In genomic region chr2:222837643-222838056, GRCh38 we compare ENCODE assay signal across 15 cellular contexts. TPM values are rescaled to one million over a fixed set of nuclear protein-coding genes. Genes with fewer than 3 reads are reported as not detected.
DNase-seq lines count a peak whose midpoint lies in the region; ATAC-seq and TF ChIP-seq lines count a peak whose summit lies in the region.
"Had no signal": no experiment of that assay in that cellular context is flagged by ENCODE, and none has a peak within 500 bp of the region (broad histone marks: within the 10 kb centered on the region; RNA-seq: fewer than 3 reads in every experiment).

No MANE protein-coding gene starts in this region.

- no peak overlapping the region for H3K23ac ChIP-seq in IMR-90 (ENCODE audit: low read depth, low read length)

- peak overlapping the region; percentile 16 for H2BK5ac ChIP-seq in IMR-90 (ENCODE audit: low read depth, low read length, poor library complexity, severe bottlenecking)

- H3K9me3 ChIP-seq in IMR-90 (ENCODE audit: control insufficient read depth, insufficient read depth, low read length) (no peaks in the 10 kb centered on the region), left lung (no peaks in the 10 kb centered on the region), upper lobe of right lung (no peaks in the 10 kb centered on the region)
- H3K9me3 ChIP-seq in CD4-positive, alpha-beta T cell (ENCODE audit: control insufficient read depth, low read length) = no peaks in the 10 kb centered on the region
- H3K9me3 ChIP-seq: thyroid gland had no signal

- no peak overlapping the region for H2AK5ac ChIP-seq in IMR-90 (ENCODE audit: low read depth, low read length)

- H3K36me3 Mint-ChIP-seq in MCF 10A (ENCODE audit: insufficient read depth, unreplicated experiment) = peaks cover 15% of the 10 kb centered on the region
- H3K36me3 Mint-ChIP-seq in CD4-positive, alpha-beta T cell (ENCODE audit: low read depth) = no peaks in the 10 kb centered on the region
- H3K36me3 Mint-ChIP-seq: brain, CD14-positive monocyte had no signal

- intact Hi-C loops in IMR-90 (cut with micrococcal nuclease) = no loop called here
- intact Hi-C loops in MCF 10A (cut with micrococcal nuclease) = loop anchor here (1.0 kb wide), 1 partner anchor 24 kb away; the partner anchor contains the start of gene ACSL3
- intact Hi-C loops in left lung (cut with DNase I) = no loop called here
- intact Hi-C loops in upper lobe of right lung (cut with DNase I) = no loop called here
- intact Hi-C loops in CD4-positive, alpha-beta T cell (cut with DNase I, micrococcal nuclease) = no loop called here

- H4K5ac ChIP-seq in IMR-90 (ENCODE audit: low read depth, low read length) = no peak overlapping the region

- no peak for TF ChIP-seq RAD21 in IMR-90 (IDR thresholded peaks at IDR 0.05; ENCODE audit: low read length)

- no peak overlapping the region for H3K4ac ChIP-seq in IMR-90 (ENCODE audit: low read depth, low read length)

- H3K18ac ChIP-seq in IMR-90 (ENCODE audit: low read depth, low read length) = no peak overlapping the region

- 61% methylated on average over 4 of the region's 4 CpGs; no CpG with 5 or more reads in 1 of the 2 experiments for WGBS in IMR-90 (ENCODE audit: extremely low coverage in 2 of 2, insufficient read length in 1 of 2), 2 experiments

- POLR2A ChIA-PET in IMR-90 (lab: Charles Lee; ENCODE audit: unreplicated experiment) (no interaction called here), MCF 10A (lab: Yijun Ruan, JAX) (interaction anchor here (0.6 to 9.3 kb wide), 14 partner anchors 11 to 821 kb away, joined by 3 to 205 read pairs (median 6); partner anchors contain the start of gene ACSL3)
- POLR2A ChIA-PET in CD4-positive, alpha-beta T cell (lab: Charles Lee) = no interaction called here

- no peak overlapping the region for H2AFZ ChIP-seq in IMR-90 (replicated peaks; ENCODE audit: low read length, poor library complexity)

- 0 out of 2 replicates have a peak overlapping the region, but pooled peaks have one; percentile 0 for H3K14ac ChIP-seq in IMR-90 (replicated peaks; ENCODE audit: low read depth, low read length)

- no peaks in the 10 kb centered on the region for H4K20me1 ChIP-seq in IMR-90 (ENCODE audit: insufficient read depth, low read length)

- ATAC-seq in IMR-90 (ENCODE audit: low read depth) (peak; percentile 29; the same call in 1 of the 2 replicates), left lung (peak; percentile 76), upper lobe of right lung (peak; percentile 79), HG02973 (IDR thresholded peaks at IDR 0.05; ENCODE audit: unreplicated experiment) (no peak)
- no peak for ATAC-seq in CD4-positive, alpha-beta T cell (ENCODE audit: poor library complexity)
- ATAC-seq: SK-N-SH treated with all-trans-retinoic acid at 6 μM for 48 hours had no signal

- TF ChIP-seq CTCF in IMR-90 (conservative IDR thresholded peaks at IDR 0.05; ENCODE audit: low read depth, low read length) (no peak), MCF 10A (IDR thresholded peaks at IDR 0.05; ENCODE audit: unreplicated experiment) (no peak), left lung (IDR thresholded peaks at IDR 0.05) (no peak), upper lobe of right lung (IDR thresholded peaks at IDR 0.05) (no peak)
- no peak for TF ChIP-seq CTCF in CD4-positive, alpha-beta T cell (IDR thresholded peaks at IDR 0.05)

- H3K4me1 ChIP-seq in IMR-90 (ENCODE audit: control insufficient read depth, insufficient read depth, low read length) = peaks cover 6% of the 10 kb centered on the region
- H3K4me1 ChIP-seq in left lung = peaks cover 0 to 18% of the 10 kb centered on the region in 2 donors
- peaks cover 8% of the 10 kb centered on the region for H3K4me1 ChIP-seq in upper lobe of right lung

- peak overlapping the region; percentile 93 for H3K27ac Mint-ChIP-seq in MCF 10A (ENCODE audit: low read depth, unreplicated experiment)
- H3K27ac Mint-ChIP-seq in CD4-positive, alpha-beta T cell = no peak overlapping the region
- H3K27ac Mint-ChIP-seq: brain, CD14-positive monocyte had no signal

- peak overlapping the region; percentile 17; the same call in 1 of the 2 replicates for H2BK120ac ChIP-seq in IMR-90 (ENCODE audit: low read depth, low read length)

- no peaks in the 10 kb centered on the region for H3K9me1 ChIP-seq in IMR-90 (ENCODE audit: insufficient read depth, low read length)

- CTCF ChIA-PET in IMR-90 (lab: Yijun Ruan, JAX) (no interaction called here), MCF 10A (lab: Yijun Ruan, JAX) (interaction anchor here (0.6 to 4.1 kb wide), 5 partner anchors 40 to 129 kb away, joined by 3 to 20 read pairs (median 4); no protein-coding TSS in a partner anchor)
- CTCF ChIA-PET in CD4-positive, alpha-beta T cell (lab: Charles Lee) = no interaction called here

- H4K8ac ChIP-seq in IMR-90 (ENCODE audit: low read depth in 2 of 2, low read length in 2 of 2) = peak overlapping the region in 1 of 2 experiments; percentile 28; a peak in 2 of 4 replicates

- H3K4me2 ChIP-seq in IMR-90 (ENCODE audit: low read depth, low read length) = no peak overlapping the region; the same call in 1 of the 2 replicates

- H3K27ac ChIP-seq in IMR-90 (ENCODE audit: insufficient read depth, low read length) (no peak overlapping the region), left lung (peak overlapping the region in 1 of 2 donors; percentile 33), upper lobe of right lung (no peak overlapping the region)
- H3K27ac ChIP-seq in CD4-positive, alpha-beta T cell (ENCODE audit: low read depth, low read length) = no peak overlapping the region
- H3K27ac ChIP-seq: thyroid gland had no signal

- H3K9me3 Mint-ChIP-seq in MCF 10A (ENCODE audit: unreplicated experiment) = no peaks in the 10 kb centered on the region
- H3K9me3 Mint-ChIP-seq in CD4-positive, alpha-beta T cell = no peaks in the 10 kb centered on the region
- H3K9me3 Mint-ChIP-seq: CD14-positive monocyte had no signal

- dilution Hi-C loops in IMR-90 (cut with HindIII; ENCODE audit: low sequenced_read_pairs, unreplicated experiment) = no loop called here

- H2AK9ac ChIP-seq in IMR-90 (replicated peaks; ENCODE audit: low read depth, low read length, poor library complexity) = no peak overlapping the region

- H3K36me3 ChIP-seq in IMR-90 (ENCODE audit: control insufficient read depth, insufficient read depth, low read length) = no peaks in the 10 kb centered on the region
- H3K36me3 ChIP-seq in left lung = no peaks in the 10 kb centered on the region
- no peaks in the 10 kb centered on the region for H3K36me3 ChIP-seq in upper lobe of right lung
- H3K36me3 ChIP-seq: thyroid gland had no signal

- peak overlapping the region; percentile 73 for H3K4me3 Mint-ChIP-seq in MCF 10A (ENCODE audit: unreplicated experiment)
- H3K4me3 Mint-ChIP-seq in CD4-positive, alpha-beta T cell = no peak overlapping the region
- H3K4me3 Mint-ChIP-seq: brain, CD14-positive monocyte had no signal

- no peaks in the 10 kb centered on the region for H3K27me3 Mint-ChIP-seq in MCF 10A (ENCODE audit: insufficient read depth, unreplicated experiment)
- peaks cover 12% of the 10 kb centered on the region for H3K27me3 Mint-ChIP-seq in CD4-positive, alpha-beta T cell
- H3K27me3 Mint-ChIP-seq: brain had no signal

- no peaks in the 10 kb centered on the region for H3K79me1 ChIP-seq in IMR-90 (ENCODE audit: low read depth in 1 of 2, low read length in 2 of 2)

- H3K4me1 Mint-ChIP-seq in MCF 10A (ENCODE audit: insufficient read depth, unreplicated experiment) = peaks cover 39% of the 10 kb centered on the region
- H3K4me1 Mint-ChIP-seq in CD4-positive, alpha-beta T cell (ENCODE audit: low read depth) = peaks cover 7% of the 10 kb centered on the region

- in situ Hi-C loops in IMR-90 (cut with MboI; ENCODE audit: low sequenced_read_pairs) = no loop called here

- H3K56ac ChIP-seq in IMR-90 (ENCODE audit: extremely low read depth, insufficient read depth, low read length) = no peak overlapping the region

- no peak overlapping the region for H3K9ac ChIP-seq in IMR-90 (ENCODE audit: low read depth, low read length)

- no peak overlapping the region; the same call in 1 of the 2 replicates for H2BK20ac ChIP-seq in IMR-90 (ENCODE audit: low read depth, low read length)

- TF ChIP-seq POLR2A in IMR-90 (IDR thresholded peaks at IDR 0.05; ENCODE audit: low read depth, low read length) = no peak

- H2BK15ac ChIP-seq in IMR-90 (ENCODE audit: low read depth, low read length) = no peak overlapping the region

- DNase-seq in IMR-90 (peak; percentile 41), MCF 10A (ENCODE audit: unreplicated experiment) (peak; percentile 94), left lung (no peak), upper lobe of right lung (no peak), NAMALWA (ENCODE audit: low spot score) (no peak)
- DNase-seq in CD4-positive, alpha-beta T cell = no peak
- DNase-seq: activated effector memory CD4-positive, alpha-beta T cell treated with anti-CD3 and anti-CD28 coated beads, Interleukin-2, amount 50 U/mL, for 16 hours; retina; stimulated activated CD4-positive, alpha-beta T cell treated with anti-CD3 and anti-CD28 coated beads, Interleukin-1b, Interleukin-23, amount 100 ng/mL, for 48 hours; stimulated activated CD8-positive, alpha-beta memory T cell treated with anti-CD3 and anti-CD28 coated beads, Interleukin-4, amount 100 ng/mL, for 48 hours; thyroid gland had no signal

- BruUV-seq in IMR-90 (replicated peaks; lab: Mats Ljungman, UMichigan) = no TSS peak
- BruUV-seq in MCF 10A (replicated peaks; lab: Mats Ljungman, UMichigan) = no TSS peak

- H4K91ac ChIP-seq in IMR-90 (ENCODE audit: insufficient read depth, low read depth, low read length) = no peak overlapping the region

- no peaks in the 10 kb centered on the region for H3K27me3 ChIP-seq in IMR-90 (ENCODE audit: control insufficient read depth, insufficient read depth, low read length)
- H3K27me3 ChIP-seq in left lung = no peaks in the 10 kb centered on the region
- no peaks in the 10 kb centered on the region for H3K27me3 ChIP-seq in upper lobe of right lung
- H3K27me3 ChIP-seq in CD4-positive, alpha-beta T cell (ENCODE audit: control insufficient read depth, insufficient read depth, low read length) = no peaks in the 10 kb centered on the region
- H3K27me3 ChIP-seq: thyroid gland had no signal

- H3K4me3 ChIP-seq in IMR-90 (ENCODE audit: insufficient read depth, low read depth, low read length) (no peak overlapping the region), left lung (no peak overlapping the region), upper lobe of right lung (no peak overlapping the region)
- H3K4me3 ChIP-seq: thyroid gland had no signal

TF ChIP-seq in IMR-90, 13 proteins besides CTCF, POLR2A, EP300 and RAD21 (continues in another document):
- TF ChIP-seq BHLHE40 (IDR thresholded peaks at IDR 0.05; ENCODE audit: low read depth, low read length) (no peak), MAZ (IDR thresholded peaks at IDR 0.05; ENCODE audit: borderline replicate concordance, low read depth, low read length) (no peak), FOS (IDR thresholded peaks at IDR 0.05; ENCODE audit: low read depth, low read length) (no peak), MXI1 (IDR thresholded peaks at IDR 0.05; ENCODE audit: borderline replicate concordance, low read depth, low read length) (no peak)

RNA-seq across cellular contexts. Expression of gene ACSL3, which starts 23.2 kb away (rescaled TPM):
- total RNA-seq in IMR-90 (2012; rRNA removed) = 84.2 and 96.4 TPM in 2 replicates
- polyA plus RNA-seq in IMR-90 (2012; rRNA removed) = 29.2 and 31.0 TPM in 2 replicates
- 15.5 and 19.7 TPM in 2 replicates for polyA plus RNA-seq in IMR-90 (2012; cell fraction: cytosol; rRNA removed)
- polyA plus RNA-seq in IMR-90 (2012; cell fraction: nucleus; rRNA removed; ENCODE audit: low replicate concordance) = 8.8 and 31.8 TPM in 2 replicates
- 183 and 203 TPM in 2 replicates for total RNA-seq in MCF 10A (2022)
- total RNA-seq in left lung = 100 to 1,000 TPM in 1 of 2 donors, 10 to 100 TPM in 1; 92.5 to 102 TPM
- 91.5 TPM for total RNA-seq in upper lobe of right lung
- 10 to 100 TPM; 65.5 to 66.6 TPM for total RNA-seq in CD4-positive, alpha-beta T cell

Comparison
In these comparisons a context has a peak if more than half of its experiments do, and no peak if none do; other contexts are left out.
1. ATAC-seq: peak in IMR-90 (single experiment), left lung (single experiment) and upper lobe of right lung (single experiment); none in CD4-positive, alpha-beta T cell (single experiment) and HG02973 (single experiment).
2. DNase-seq: peak in IMR-90 (single experiment) and MCF 10A (single experiment); none in left lung (0 of 2), upper lobe of right lung (single experiment), CD4-positive, alpha-beta T cell (0 of 10) and NAMALWA (single experiment).